Comparison of ENCODE assay signal across 15 cellular contexts in the genomic region with DNA sequence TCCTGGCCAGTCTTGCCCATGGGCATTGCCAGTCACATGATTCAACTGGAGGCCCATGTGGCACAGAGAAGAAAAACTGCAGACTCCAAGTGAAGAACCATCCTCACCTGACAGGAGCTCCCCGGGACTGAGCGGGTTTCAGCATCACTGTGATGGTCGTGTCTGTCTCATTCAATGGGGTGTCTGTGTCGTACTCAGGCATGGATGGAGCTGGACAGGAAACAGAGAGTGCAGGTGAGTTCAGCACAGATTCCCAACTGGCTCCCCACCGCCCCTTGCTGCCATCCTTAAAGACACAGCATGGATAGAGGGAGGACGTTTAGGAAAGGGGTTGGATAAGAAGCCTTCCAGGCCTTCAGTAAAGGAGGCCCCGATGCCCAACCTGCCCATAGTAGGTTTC.
DNase-seq lines count a peak whose midpoint lies in the region; ATAC-seq and TF ChIP-seq lines count a peak whose summit lies in the region.
"Had no signal": no experiment of that assay in that cellular context is flagged by ENCODE, and none has a peak within 500 bp of the region (broad histone marks: within the 10 kb centered on the region; RNA-seq: fewer than 3 reads in every experiment).

No MANE protein-coding gene starts in this region.

- H3K4me2 ChIP-seq in Karpas-422 (ENCODE audit: low read depth, low read length, poor library complexity, severe bottlenecking), result peak overlapping the region; percentile 13
- H3K4me2 ChIP-seq: GM23338 had no signal

- H3K9me3 ChIP-seq in Karpas-422 (ENCODE audit: low read length) (no peaks in the 10 kb centered on the region), endodermal cell (ENCODE audit: control insufficient read depth, low read length) (no peaks in the 10 kb centered on the region)

- no peak for DNase-seq in Karpas-422
- peak; percentile 38 for DNase-seq in endodermal cell
- DNase-seq in osteocyte (ENCODE audit: extremely low spot score, unreplicated experiment), result peak; percentile 66
- no peak for DNase-seq in GDM1 (lab: John Stamatoyannopoulos, UW)
- no peak for DNase-seq in superior temporal gyrus (ENCODE audit: extremely low spot score)
- DNase-seq: C1 segment of cervical spinal cord; Calu3; CD4-positive, alpha-beta memory T cell; COR-L47; DMS53; DMS79 treated with DMSO at 0.1 percent for 48 hours; H9 had no signal

- H3K27ac ChIP-seq in Karpas-422 (ENCODE audit: low read length), result no peak overlapping the region
- H3K27ac ChIP-seq in endodermal cell (ENCODE audit: low read depth, low read length), result no peak overlapping the region

- H3K4me3 Mint-ChIP-seq in endodermal cell (no peak overlapping the region), osteocyte (ENCODE audit: unreplicated experiment) (no peak overlapping the region)
- H3K4me3 Mint-ChIP-seq: CD4-positive, alpha-beta memory T cell; GM23338; H9 had no signal

- no peaks in the 10 kb centered on the region for H4K20me1 ChIP-seq in Karpas-422 (ENCODE audit: insufficient read depth, low read depth, low read length)

- H3K36me3 Mint-ChIP-seq in endodermal cell (ENCODE audit: low read depth) (no peaks in the 10 kb centered on the region), osteocyte (ENCODE audit: unreplicated experiment) (no peaks in the 10 kb centered on the region)
- H3K36me3 Mint-ChIP-seq: CD4-positive, alpha-beta memory T cell had no signal

- no peak overlapping the region for H3K9ac ChIP-seq in Karpas-422 (ENCODE audit: low read length)
- H3K9ac ChIP-seq in endodermal cell (ENCODE audit: extremely low read depth, low read length, poor library complexity, severe bottlenecking), result no peak overlapping the region

- 79 to 96% methylated on average over 4 to 7 of the region's 7 CpGs for WGBS in endodermal cell (ENCODE audit: insufficient coverage in 1 of 2, insufficient read length in 1 of 2), 2 experiments

- H3K36me3 ChIP-seq in Karpas-422 (ENCODE audit: insufficient read depth, low read length) (no peaks in the 10 kb centered on the region), endodermal cell (ENCODE audit: control insufficient read depth, insufficient read depth, low read length) (no peaks in the 10 kb centered on the region)

- no peak overlapping the region for H3K27ac Mint-ChIP-seq in endodermal cell
- H3K27ac Mint-ChIP-seq in osteocyte (ENCODE audit: unreplicated experiment), result no peak overlapping the region
- H3K27ac Mint-ChIP-seq: CD4-positive, alpha-beta memory T cell; GM23338; H9 had no signal

- peaks cover 7% of the 10 kb centered on the region for H3K4me1 Mint-ChIP-seq in endodermal cell
- H3K4me1 Mint-ChIP-seq in osteocyte (ENCODE audit: unreplicated experiment), result no peaks in the 10 kb centered on the region
- H3K4me1 Mint-ChIP-seq: CD4-positive, alpha-beta memory T cell; GM23338 had no signal

- H3K4me3 ChIP-seq in Karpas-422 (ENCODE audit: low read length) (no peak overlapping the region), endodermal cell (ENCODE audit: low read length) (no peak overlapping the region)
- H3K4me3 ChIP-seq: GM23338 had no signal

- ATAC-seq in HG03175 (IDR thresholded peaks at IDR 0.05; ENCODE audit: unreplicated experiment), result no peak
- ATAC-seq: GM23338, HCT116 had no signal

- H3K9me2 ChIP-seq in Karpas-422 (replicated peaks; ENCODE audit: insufficient read depth, low read length), result no peaks in the 10 kb centered on the region

- peaks cover 18% of the 10 kb centered on the region for H3K4me1 ChIP-seq in Karpas-422 (ENCODE audit: low read length)
- H3K4me1 ChIP-seq in endodermal cell (ENCODE audit: control insufficient read depth, insufficient read depth, low read length), result no peaks in the 10 kb centered on the region

- H3K27me3 Mint-ChIP-seq in endodermal cell (ENCODE audit: insufficient read depth) (no peaks in the 10 kb centered on the region), osteocyte (ENCODE audit: unreplicated experiment) (no peaks in the 10 kb centered on the region)
- H3K27me3 Mint-ChIP-seq: CD4-positive, alpha-beta memory T cell had no signal

- TF ChIP-seq CTCF in endodermal cell (conservative IDR thresholded peaks at IDR 0.05), result no peak
- TF ChIP-seq CTCF in osteocyte (IDR thresholded peaks at IDR 0.05), result no peak

- no peaks in the 10 kb centered on the region for H3K9me3 Mint-ChIP-seq in endodermal cell
- peaks cover 45% of the 10 kb centered on the region for H3K9me3 Mint-ChIP-seq in osteocyte (ENCODE audit: unreplicated experiment)
- H3K9me3 Mint-ChIP-seq: H9 had no signal

- no peak overlapping the region for H2AFZ ChIP-seq in Karpas-422 (ENCODE audit: low read length)
- H2AFZ ChIP-seq: GM23338 had no signal

- H3K79me2 ChIP-seq in Karpas-422 (ENCODE audit: low read length), result no peaks in the 10 kb centered on the region

- no peaks in the 10 kb centered on the region for H3K27me3 ChIP-seq in Karpas-422 (ENCODE audit: low read length)
- no peaks in the 10 kb centered on the region for H3K27me3 ChIP-seq in endodermal cell (ENCODE audit: control insufficient read depth, insufficient read depth, low read length, poor library complexity, severe bottlenecking)

Comparison
In these comparisons a context has a peak if more than half of its experiments do, and no peak if none do; other contexts are left out.
1. DNase-seq: peak in endodermal cell (single experiment) and osteocyte (single experiment); none in Karpas-422 (single experiment), GDM1 (single experiment) and superior temporal gyrus (single experiment).